ENCODE assay signal across 16 cellular contexts in the genomic region with DNA sequence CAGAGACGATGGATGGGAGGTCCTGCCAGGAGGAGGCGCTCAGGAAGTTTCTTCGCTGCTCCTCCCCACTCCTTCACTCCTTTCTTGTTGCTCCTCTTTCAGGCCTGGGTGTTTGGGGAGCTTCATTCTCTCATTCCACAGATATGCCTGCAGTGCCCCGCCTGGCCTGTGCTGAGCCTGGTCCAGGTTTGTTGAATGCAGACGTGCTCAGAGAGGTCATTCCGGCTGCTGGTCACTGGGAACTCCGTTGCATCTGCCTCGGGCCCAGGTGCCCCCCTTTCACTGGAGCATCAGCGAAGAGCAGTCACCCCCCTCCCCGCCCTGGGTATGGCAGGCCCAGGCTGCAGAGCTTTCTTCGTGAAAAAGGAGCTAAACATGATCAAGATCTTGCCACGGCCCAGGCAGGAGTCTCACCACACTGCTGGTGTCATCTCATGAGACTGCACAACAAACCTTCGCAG.
"Had no signal": no experiment of that assay in that cellular context is flagged by ENCODE, and none has a peak within 500 bp of the region (broad histone marks: within the 10 kb centered on the region; RNA-seq: fewer than 3 reads in every experiment).

No MANE protein-coding gene starts in this region.

- H3K9me3 ChIP-seq: breast epithelium, gastroesophageal sphincter, heart left ventricle, tibial artery had no signal

- H3K36me3 ChIP-seq: breast epithelium, gastroesophageal sphincter, heart left ventricle, tibial artery had no signal

- H3K4me3 ChIP-seq: breast epithelium, gastroesophageal sphincter, heart left ventricle, tibial artery had no signal

- H3K4me1 ChIP-seq: breast epithelium, gastroesophageal sphincter, heart left ventricle, tibial artery had no signal

- H3K27me3 ChIP-seq: breast epithelium, gastroesophageal sphincter, heart left ventricle, tibial artery had no signal

- DNase-seq: activated B cell treated with CpG ODN at 0.5 μM for 24 hours; activated CD4-positive, alpha-beta T cell treated with anti-CD3 and anti-CD28 coated beads for 48 hours; activated CD8-positive, alpha-beta T cell treated with anti-CD3 and anti-CD28 coated beads for 36 hours; activated gamma-delta T cell; activated T-cell treated with anti-CD3 and anti-CD28 coated beads, Interleukin-2, amount 50 U/mL, for 4 hours; cerebellar nuclear complex; effector CD4-positive, alpha-beta T cell; heart left ventricle; left cardiac atrium; mesenchymal stem cell; natural killer cell; stimulated activated CD4-positive, alpha-beta T cell treated with anti-CD3 and anti-CD28 coated beads, Interleukin-2, amount 100 ng/mL, for 24 hours; stimulated activated naive CD4-positive, alpha-beta T cell treated with Interleukin-2 at 50 U/mL for 16 hours had no signal

- H3K27ac ChIP-seq: breast epithelium, gastroesophageal sphincter, heart left ventricle, tibial artery had no signal
